ENCODE assay signal across 15 cellular contexts in the genomic region with DNA sequence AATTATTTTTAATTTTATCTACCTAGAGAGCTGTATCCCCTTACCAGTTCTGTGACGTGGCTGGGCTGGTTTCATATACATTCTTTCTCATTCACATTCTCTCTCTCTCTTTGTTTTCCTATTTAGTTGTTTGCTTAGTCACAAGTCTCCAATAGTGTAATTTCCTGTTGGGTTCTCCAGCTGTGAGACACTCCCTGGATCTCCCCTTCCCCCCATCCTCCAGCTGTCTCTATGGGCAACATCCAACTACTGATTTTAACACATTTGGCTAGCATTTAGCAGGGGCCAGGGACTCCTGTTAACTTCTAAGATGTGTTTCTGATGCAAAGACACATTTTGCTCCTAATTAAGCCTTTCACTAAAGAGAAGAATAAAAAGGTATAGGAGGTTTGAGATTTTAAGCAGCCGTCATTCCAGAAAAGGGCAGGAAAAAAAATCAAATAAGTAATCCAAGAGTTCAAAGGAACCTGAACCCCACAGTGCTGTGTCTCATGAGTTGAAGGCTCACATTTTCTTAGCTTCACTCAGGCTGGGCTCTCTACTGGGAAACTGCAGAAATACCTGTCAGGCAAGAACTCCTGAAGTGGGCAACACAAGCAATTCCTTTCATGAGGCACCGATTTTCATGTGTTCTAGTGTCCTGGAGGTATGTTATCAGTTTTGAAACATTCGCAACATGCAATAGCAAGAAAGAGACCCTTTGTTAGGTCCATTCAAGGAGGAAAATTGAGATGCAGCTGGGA.
A peak's percentile ranks its signal among the peaks of the same experiment; 100 is the strongest.
DNase-seq lines count a peak whose midpoint lies in the region; FAIRE-seq and TF ChIP-seq lines count a peak whose summit lies in the region.
"Had no signal": no experiment of that assay in that cellular context is flagged by ENCODE, and none has a peak within 500 bp of the region (broad histone marks: within the 10 kb centered on the region; RNA-seq: fewer than 3 reads in every experiment).

No MANE protein-coding gene starts in this region.

- H3K9me3 ChIP-seq in keratinocyte (ENCODE audit: control insufficient read depth, low read depth, low read length) (no peaks in the 10 kb centered on the region), vagina (no peaks in the 10 kb centered on the region), Peyer's patch (no peaks in the 10 kb centered on the region)
- H3K9me3 ChIP-seq: suprapubic skin had no signal

- H3K27me3 Mint-ChIP-seq in Calu3 (ENCODE audit: unreplicated experiment) = no peaks in the 10 kb centered on the region
- H3K27me3 Mint-ChIP-seq: progenitor cell of endocrine pancreas had no signal

- H3K4me3 ChIP-seq in astrocyte of the spinal cord (ENCODE audit: low read depth, low read length) (no peak overlapping the region), keratinocyte (ENCODE audit: control insufficient read depth in 2 of 3, extremely low read depth in 1 of 3, insufficient read depth in 2 of 3, low read depth in 1 of 3, low read length in 3 of 3) (no peak overlapping the region), vagina (no peak overlapping the region), Peyer's patch (no peak overlapping the region)
- H3K4me3 ChIP-seq: suprapubic skin had no signal

- no peaks in the 10 kb centered on the region for H4K20me1 ChIP-seq in keratinocyte (ENCODE audit: control insufficient read depth, extremely low read depth, insufficient read depth, low read length)

- H3K36me3 ChIP-seq in keratinocyte (ENCODE audit: control insufficient read depth in 2 of 2, extremely low read depth in 1 of 2, insufficient read depth in 2 of 2, low read length in 2 of 2) (no peaks in the 10 kb centered on the region), vagina (no peaks in the 10 kb centered on the region), Peyer's patch (no peaks in the 10 kb centered on the region)
- H3K36me3 ChIP-seq: suprapubic skin had no signal

- TF ChIP-seq POLR2A in vagina (IDR thresholded peaks at IDR 0.05) (no peak), Peyer's patch (IDR thresholded peaks at IDR 0.05) (no peak)

- no peaks in the 10 kb centered on the region for H3K9me3 Mint-ChIP-seq in Calu3 (ENCODE audit: low read depth, unreplicated experiment)
- H3K9me3 Mint-ChIP-seq: activated T-cell treated with anti-CD3 and anti-CD28 coated beads, Interleukin-2, amount 50 U/mL, for 72 hours had no signal

- peak overlapping the region; percentile 24 for H3K9ac ChIP-seq in keratinocyte (ENCODE audit: control insufficient read depth, extremely low read depth, insufficient read depth, low read length)

- peak overlapping the region; percentile 50 for H2AFZ ChIP-seq in keratinocyte (ENCODE audit: control insufficient read depth, low read length)

- no peak for TF ChIP-seq CTCF in Calu3 (IDR thresholded peaks at IDR 0.05; ENCODE audit: unreplicated experiment)
- TF ChIP-seq CTCF in astrocyte of the spinal cord (IDR thresholded peaks at IDR 0.05; ENCODE audit: low read depth, low read length) = no peak
- no peak for TF ChIP-seq CTCF in keratinocyte (optimal IDR thresholded peaks at IDR 0.05 in 1 of 3, IDR thresholded peaks at IDR 0.05 in 1 of 3, conservative IDR thresholded peaks at IDR 0.05 in 1 of 3; ENCODE audit: extremely low read depth in 1 of 3, insufficient read depth in 2 of 3, low read length in 3 of 3)
- no peak for TF ChIP-seq CTCF in vagina (IDR thresholded peaks at IDR 0.05)
- TF ChIP-seq CTCF in Peyer's patch (IDR thresholded peaks at IDR 0.05) = no peak

- H3K4me1 ChIP-seq in keratinocyte (ENCODE audit: control insufficient read depth, extremely low read depth, insufficient read depth, low read length) (peaks cover 20% of the 10 kb centered on the region), vagina (no peaks in the 10 kb centered on the region), Peyer's patch (no peaks in the 10 kb centered on the region)
- H3K4me1 ChIP-seq: suprapubic skin had no signal

- H3K27ac Mint-ChIP-seq in Calu3 (ENCODE audit: unreplicated experiment) = no peak overlapping the region
- H3K27ac Mint-ChIP-seq: activated T-cell treated with anti-CD3 and anti-CD28 coated beads, Interleukin-2, amount 50 U/mL, for 72 hours; progenitor cell of endocrine pancreas had no signal

- in situ Hi-C loops in astrocyte of the spinal cord (cut with HindIII; ENCODE audit: low sequenced_read_pairs) = no loop called here

- DNase-seq in Calu3 (peak; percentile 37), NCI-H146 treated with DMSO at 0.1 percent for 48 hours (lab: John Stamatoyannopoulos, UW; ENCODE audit: unreplicated experiment) (peak; percentile 92), astrocyte of the spinal cord (ENCODE audit: low read depth, low spot score) (peak; percentile 74), keratinocyte (ENCODE audit: low read depth, low spot score) (no peak), cortex of kidney (lab: John Stamatoyannopoulos, UW) (no peak), vagina (ENCODE audit: extremely low spot score in 2 of 2) (no peak), Peyer's patch (no peak), dedifferentiated amniotic fluid mesenchymal stem cell (ENCODE audit: extremely low spot score) (no peak)
- DNase-seq: activated CD4-positive, CD25-positive, alpha-beta regulatory T cell; activated T-cell treated with anti-CD3 and anti-CD28 coated beads, Interleukin-2, amount 50 U/mL, for 72 hours; NCI-H2107; SIG-M5 had no signal

- H3K27me3 ChIP-seq in keratinocyte (ENCODE audit: control insufficient read depth, extremely low read depth, insufficient read depth, low read length) (no peaks in the 10 kb centered on the region), vagina (no peaks in the 10 kb centered on the region), Peyer's patch (no peaks in the 10 kb centered on the region)
- H3K27me3 ChIP-seq: suprapubic skin had no signal

- FAIRE-seq in keratinocyte (lab: Jason Lieb, UNC) = peak; percentile 76
- FAIRE-seq: G401.6 had no signal

- H3K4me3 Mint-ChIP-seq in Calu3 (ENCODE audit: low read depth, unreplicated experiment) = no peak overlapping the region
- H3K4me3 Mint-ChIP-seq: activated T-cell treated with anti-CD3 and anti-CD28 coated beads, Interleukin-2, amount 50 U/mL, for 72 hours had no signal

- H3K36me3 Mint-ChIP-seq in Calu3 (ENCODE audit: insufficient read depth, unreplicated experiment) = no peaks in the 10 kb centered on the region

- CTCF ChIA-PET in Calu3 (lab: Charles Lee) = no interaction called here

- H3K4me2 ChIP-seq in keratinocyte (ENCODE audit: control insufficient read depth, extremely low read depth, insufficient read depth, low read depth, low read length) = peak overlapping the region; percentile 53

- H3K27ac ChIP-seq in keratinocyte (ENCODE audit: control insufficient read depth, insufficient read depth, low read length) (peak overlapping the region; percentile 87), vagina (no peak overlapping the region), Peyer's patch (no peak overlapping the region)
- H3K27ac ChIP-seq: suprapubic skin had no signal

- no peaks in the 10 kb centered on the region for H3K79me2 ChIP-seq in keratinocyte (ENCODE audit: control insufficient read depth, insufficient read depth, low read length)

- no peaks in the 10 kb centered on the region for H3K9me1 ChIP-seq in keratinocyte (ENCODE audit: control insufficient read depth, extremely low read depth, insufficient read depth, low read length)

- dilution Hi-C loops in keratinocyte (cut with MboI; ENCODE audit: extremely low pct_ligation_motif_present, low sequenced_read_pairs) = no loop called here

- H3K4me1 Mint-ChIP-seq in Calu3 (ENCODE audit: low read depth, unreplicated experiment) = no peaks in the 10 kb centered on the region

- no TSS peak for BruUV-seq in Calu3 (replicated peaks; lab: Mats Ljungman, UMichigan)

- intact Hi-C loops in Calu3 (cut with micrococcal nuclease; ENCODE audit: unreplicated experiment) (no loop called here), vagina (cut with DNase I) (no loop called here)

Comparison
In these comparisons a context has a peak if more than half of its experiments do, and no peak if none do; other contexts are left out.
1. DNase-seq: peak in Calu3 (single experiment), NCI-H146 treated with DMSO at 0.1 percent for 48 hours (single experiment) and astrocyte of the spinal cord (single experiment); none in keratinocyte (single experiment), cortex of kidney (single experiment), vagina (0 of 2), Peyer's patch (0 of 3) and dedifferentiated amniotic fluid mesenchymal stem cell (single experiment).